Comparison of ENCODE assay signal across 8 cellular contexts in genomic region chrX:132217203-132218073, GRCh38. TPM values are rescaled to one million over a fixed set of nuclear protein-coding genes. Genes with fewer than 3 reads are reported as not detected.
A peak's percentile ranks its signal among the peaks of the same experiment; 100 is the strongest.
DNase-seq lines count a peak whose midpoint lies in the region; ATAC-seq and TF ChIP-seq lines count a peak whose summit lies in the region.

No MANE protein-coding gene starts in this region.

- TF ChIP-seq CTCF in activated CD8-positive, alpha-beta T cell treated with anti-CD3 and anti-CD28 coated beads for 36 hours (IDR thresholded peaks at IDR 0.05): no peak

- H3K4me3 ChIP-seq in CD4-positive, CD25-positive, alpha-beta regulatory T cell (ENCODE audit: low read depth, low read length): peak overlapping the region; percentile 93

- peaks cover 6% of the 10 kb centered on the region for H3K36me3 ChIP-seq in CD4-positive, CD25-positive, alpha-beta regulatory T cell (ENCODE audit: control insufficient read depth, insufficient read depth, low read length)

- peak overlapping the region; percentile 95 for H3K27ac ChIP-seq in CD4-positive, CD25-positive, alpha-beta regulatory T cell (ENCODE audit: insufficient read depth, low read length, poor library complexity, severe bottlenecking)

- peak; percentile 75 for ATAC-seq in CD4-positive, CD25-positive, alpha-beta regulatory T cell (ENCODE audit: low read depth in 2 of 2)
- ATAC-seq in GM19455 (IDR thresholded peaks at IDR 0.05; ENCODE audit: unreplicated experiment) (peak; percentile 69), memory B cell (ENCODE audit: low read depth) (peak; percentile 72)
- peak; percentile 74 for ATAC-seq in activated CD8-positive, alpha-beta T cell treated with anti-CD3 and anti-CD28 coated beads for 36 hours

- H3K27me3 ChIP-seq in CD4-positive, CD25-positive, alpha-beta regulatory T cell (ENCODE audit: control insufficient read depth, insufficient read depth, low read length): no peaks in the 10 kb centered on the region

- peaks cover 21 to 44% (median 34%) of the 10 kb centered on the region in 4 donors for H3K4me1 Mint-ChIP-seq in CD4-positive, CD25-positive, alpha-beta regulatory T cell
- peaks cover 27% of the 10 kb centered on the region for H3K4me1 Mint-ChIP-seq in activated CD8-positive, alpha-beta T cell treated with anti-CD3 and anti-CD28 coated beads for 36 hours (ENCODE audit: low read depth)
- H3K4me1 Mint-ChIP-seq in memory B cell: peaks cover 15% of the 10 kb centered on the region

- peak overlapping the region; percentile 91 to 98 (median 98) for H3K27ac Mint-ChIP-seq in CD4-positive, CD25-positive, alpha-beta regulatory T cell
- peak overlapping the region; percentile 93 for H3K27ac Mint-ChIP-seq in activated CD8-positive, alpha-beta T cell treated with anti-CD3 and anti-CD28 coated beads for 36 hours
- peak overlapping the region; percentile 93 for H3K27ac Mint-ChIP-seq in memory B cell

- POLR2A ChIA-PET in activated CD8-positive, alpha-beta T cell treated with anti-CD3 and anti-CD28 coated beads for 36 hours (lab: Charles Lee): interaction anchor here (0.7 to 1.0 kb wide), 3 partner anchors 14 to 263 kb away, joined by 3 read pairs; no protein-coding TSS in a partner anchor

- H3K9me3 ChIP-seq in CD4-positive, CD25-positive, alpha-beta regulatory T cell (ENCODE audit: control insufficient read depth in 2 of 2, low read length in 2 of 2): no peaks in the 10 kb centered on the region

- H3K4me3 Mint-ChIP-seq in CD4-positive, CD25-positive, alpha-beta regulatory T cell: peak overlapping the region; percentile 94 to 98 (median 96)
- peak overlapping the region; percentile 88 for H3K4me3 Mint-ChIP-seq in activated CD8-positive, alpha-beta T cell treated with anti-CD3 and anti-CD28 coated beads for 36 hours
- H3K4me3 Mint-ChIP-seq in memory B cell: peak overlapping the region; percentile 90

- intact Hi-C loops in activated CD8-positive, alpha-beta T cell treated with anti-CD3 and anti-CD28 coated beads for 36 hours (cut with micrococcal nuclease): loop anchor here (2.0 to 10.0 kb wide), 3 partner anchors 125 to 383 kb away; partner anchors contain the start of gene MBNL3

- no peaks in the 10 kb centered on the region for H3K36me3 Mint-ChIP-seq in CD4-positive, CD25-positive, alpha-beta regulatory T cell
- peaks cover 18% of the 10 kb centered on the region for H3K36me3 Mint-ChIP-seq in activated CD8-positive, alpha-beta T cell treated with anti-CD3 and anti-CD28 coated beads for 36 hours (ENCODE audit: low read depth)
- H3K36me3 Mint-ChIP-seq in memory B cell: peaks cover 4% of the 10 kb centered on the region

- CTCF ChIA-PET in activated CD8-positive, alpha-beta T cell treated with anti-CD3 and anti-CD28 coated beads for 36 hours (lab: Charles Lee): interaction anchor here (1.0 kb wide), 1 partner anchor 125 kb away, joined by 3 read pairs; no protein-coding TSS in a partner anchor

- H3K27me3 Mint-ChIP-seq in CD4-positive, CD25-positive, alpha-beta regulatory T cell: peaks cover 6% of the 10 kb centered on the region
- H3K27me3 Mint-ChIP-seq in activated CD8-positive, alpha-beta T cell treated with anti-CD3 and anti-CD28 coated beads for 36 hours: no peaks in the 10 kb centered on the region
- H3K27me3 Mint-ChIP-seq in memory B cell: no peaks in the 10 kb centered on the region

- peaks cover 31% of the 10 kb centered on the region for H3K4me1 ChIP-seq in CD4-positive, CD25-positive, alpha-beta regulatory T cell (ENCODE audit: control insufficient read depth, insufficient read depth, low read length, poor library complexity, severe bottlenecking)

- DNase-seq in CD4-positive, CD25-positive, alpha-beta regulatory T cell: peak; percentile 68 to 86 (median 78)
- DNase-seq in HK-2 (ENCODE audit: unreplicated experiment) (peak; percentile 72), NCI-H82 treated with DMSO at 0.1 percent for 48 hours (lab: John Stamatoyannopoulos, UW; ENCODE audit: unreplicated experiment) (peak; percentile 54), memory B cell (ENCODE audit: low spot score in 2 of 2) (peak; percentile 69 to 71)
- peak; percentile 85 for DNase-seq in activated CD8-positive, alpha-beta T cell treated with anti-CD3 and anti-CD28 coated beads for 36 hours
- DNase-seq in effector CD8-positive, alpha-beta T cell (lab: John Stamatoyannopoulos, UW): peak; percentile 65
- peak; percentile 34 for DNase-seq in stimulated activated CD8-positive, alpha-beta memory T cell treated with anti-CD3 and anti-CD28 coated beads, Interleukin-12 subunit alpha, Interleukin-12 subunit beta, amount 100 ng/mL, for 24 hours (ENCODE audit: extremely low read depth)

- H3K9me3 Mint-ChIP-seq in CD4-positive, CD25-positive, alpha-beta regulatory T cell: no peaks in the 10 kb centered on the region
- H3K9me3 Mint-ChIP-seq in activated CD8-positive, alpha-beta T cell treated with anti-CD3 and anti-CD28 coated beads for 36 hours: no peaks in the 10 kb centered on the region
- H3K9me3 Mint-ChIP-seq in memory B cell: no peaks in the 10 kb centered on the region

RNA-seq across cellular contexts. Expression of gene RAP2C, which starts 1.8 kb away (rescaled TPM):
- total RNA-seq in CD4-positive, CD25-positive, alpha-beta regulatory T cell: 45.5 TPM
- polyA plus RNA-seq in CD4-positive, CD25-positive, alpha-beta regulatory T cell: 10 to 100 TPM; 15.7 to 19.9 (median 17.4) TPM
- 10 to 100 TPM; 28.7 to 30.1 TPM for total RNA-seq in activated CD8-positive, alpha-beta T cell treated with anti-CD3 and anti-CD28 coated beads for 36 hours

Comparison
In these comparisons a context has a peak if more than half of its experiments do, and no peak if none do; other contexts are left out.
1. Peak in every context shown above with its lines: DNase-seq, ATAC-seq, H3K4me3 ChIP-seq and H3K27ac ChIP-seq.
2. DNase-seq: peak in every context shown above with its lines; median percentile 85 in activated CD8-positive, alpha-beta T cell treated with anti-CD3 and anti-CD28 coated beads for 36 hours; 78 in CD4-positive, CD25-positive, alpha-beta regulatory T cell; 72 in HK-2; 70 in memory B cell; 65 in effector CD8-positive, alpha-beta T cell; 54 in NCI-H82 treated with DMSO at 0.1 percent for 48 hours; 34 in stimulated activated CD8-positive, alpha-beta memory T cell treated with anti-CD3 and anti-CD28 coated beads, Interleukin-12 subunit alpha, Interleukin-12 subunit beta, amount 100 ng/mL, for 24 hours.